ENCODE assay signal across 1 cellular context in genomic region chr7:714251-714671, GRCh38.
TF ChIP-seq lines count a peak whose summit lies in the region.

No MANE protein-coding gene starts in this region.

TF ChIP-seq in IMR-90, 13 proteins besides CTCF, POLR2A, EP300 and RAD21:
- TF ChIP-seq MAFK (IDR thresholded peaks at IDR 0.05; ENCODE audit: low read depth, low read length) (no peak), CEBPB (IDR thresholded peaks at IDR 0.05; ENCODE audit: low read depth, low read length) (no peak), BHLHE40 (IDR thresholded peaks at IDR 0.05; ENCODE audit: low read depth, low read length) (no peak), SMC3 (IDR thresholded peaks at IDR 0.05; ENCODE audit: low read depth, low read length) (no peak), FOS (IDR thresholded peaks at IDR 0.05; ENCODE audit: low read depth, low read length) (no peak), ELK1 (IDR thresholded peaks at IDR 0.05; ENCODE audit: borderline replicate concordance, low read depth, low read length) (no peak), CHD1 (IDR thresholded peaks at IDR 0.05; ENCODE audit: low read depth, low read length) (no peak), MXI1 (IDR thresholded peaks at IDR 0.05; ENCODE audit: borderline replicate concordance, low read depth, low read length) (no peak), RFX5 (IDR thresholded peaks at IDR 0.05; ENCODE audit: low read depth, low read length) (no peak), NFE2L2 (IDR thresholded peaks at IDR 0.05; ENCODE audit: low read depth, low read length) (no peak), RCOR1 (IDR thresholded peaks at IDR 0.05; ENCODE audit: insufficient replicate concordance, low read length) (no peak)
